1 cellular context compared by ENCODE assay signal in the genomic region with DNA sequence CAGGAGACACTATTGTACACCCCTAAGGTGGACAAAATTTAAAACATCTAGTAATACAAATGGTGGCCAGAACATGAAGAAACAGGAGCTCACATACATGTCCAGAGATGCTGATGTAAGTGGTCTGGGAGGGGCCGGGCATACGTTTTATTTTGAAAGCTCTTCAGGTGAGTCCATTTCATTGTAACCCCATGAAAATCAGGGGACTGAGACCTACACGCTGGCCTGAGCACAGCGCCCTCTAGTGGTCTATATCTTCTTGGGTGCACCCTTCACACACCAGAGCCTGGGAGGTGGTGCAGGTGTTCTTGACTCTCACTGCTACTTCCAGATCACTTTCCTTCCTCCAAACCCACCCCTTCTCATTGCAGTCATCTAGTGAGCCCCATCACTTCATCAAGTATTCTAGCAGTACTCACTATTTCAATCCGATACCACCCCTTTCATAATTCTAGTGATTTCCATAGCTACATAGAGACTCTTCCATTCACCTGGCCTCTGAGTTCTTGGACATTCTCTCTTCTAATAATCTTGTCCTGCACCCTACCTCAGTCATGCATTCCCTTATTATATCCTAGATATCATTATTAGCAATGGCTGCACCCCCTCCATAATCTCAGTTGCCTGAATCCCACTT.
TF ChIP-seq lines count a peak whose summit lies in the region.

No MANE protein-coding gene starts in this region.

TF ChIP-seq in HEK293, 187 proteins besides CTCF, POLR2A, EP300 and RAD21 (continued from another document):
- TF ChIP-seq KLF1 (tag by site-specific recombination; IDR thresholded peaks at IDR 0.05): no peak
